ENCODE assay signal across 20 cellular contexts in genomic region chr20:58362970-58363369, GRCh38. TPM values are rescaled to one million over a fixed set of nuclear protein-coding genes. Genes with fewer than 3 reads are reported as not detected.
DNase-seq lines count a peak whose midpoint lies in the region; ATAC-seq, FAIRE-seq and TF ChIP-seq lines count a peak whose summit lies in the region.
"Had no signal": no experiment of that assay in that cellular context is flagged by ENCODE, and none has a peak within 500 bp of the region (broad histone marks: within the 10 kb centered on the region; RNA-seq: fewer than 3 reads in every experiment).

No MANE protein-coding gene starts in this region.

- intact Hi-C loops in PC-3 (cut with micrococcal nuclease): no loop called here

- H3K4me1 ChIP-seq in A549: no peaks in the 10 kb centered on the region; the same call in 2 of the 3 replicates
- H3K4me1 ChIP-seq in PC-3 (ENCODE audit: insufficient read depth, low read length): peaks cover 9% of the 10 kb centered on the region

- H3K9me3 ChIP-seq in A549: no peaks in the 10 kb centered on the region
- H3K9me3 ChIP-seq in PC-3 (ENCODE audit: low read length): no peaks in the 10 kb centered on the region
- H3K9me3 ChIP-seq: BLaER1, Caco-2 had no signal

- H3K36me3 Mint-ChIP-seq in activated T-cell treated with anti-CD3 and anti-CD28 coated beads, Interleukin-2, amount 50 U/mL, for 72 hours (ENCODE audit: insufficient read depth in 2 of 2): peaks cover 2 to 12% of the 10 kb centered on the region in 2 donors
- H3K36me3 Mint-ChIP-seq in HFFc6 (ENCODE audit: low read depth) (peaks cover 28% of the 10 kb centered on the region), osteocyte (ENCODE audit: unreplicated experiment) (peaks cover 53% of the 10 kb centered on the region)

- POLR2A ChIA-PET in A549 (lab: Yijun Ruan, JAX) (interaction anchor here (1.2 kb wide), 1 partner anchor 26 kb away, joined by 5 read pairs; the partner anchor contains the start of gene VAPB), PC-3 (lab: Charles Lee; ENCODE audit: unreplicated experiment) (no interaction called here)

- H3K4me3 Mint-ChIP-seq in activated T-cell treated with anti-CD3 and anti-CD28 coated beads, Interleukin-2, amount 50 U/mL, for 72 hours: no peak overlapping the region
- H3K4me3 Mint-ChIP-seq in HFFc6 (no peak overlapping the region), osteocyte (ENCODE audit: unreplicated experiment) (no peak overlapping the region)
- H3K4me3 Mint-ChIP-seq: B cell; CD4-positive, CD25-positive, alpha-beta regulatory T cell; CD8-positive, alpha-beta T cell had no signal

- TF ChIP-seq EP300 in A549 (IDR thresholded peaks at IDR 0.05): no peak

- no peak for DNase-seq in activated T-cell treated with anti-CD3 and anti-CD28 coated beads, Interleukin-2, amount 50 U/mL, for 72 hours
- no peak for DNase-seq in activated T-cell treated with anti-CD3 and anti-CD28 coated beads, Interleukin-2, amount 50 U/mL, for 1 hour
- no peak for DNase-seq in A549 (ENCODE audit: low read depth in 1 of 2, low spot score in 1 of 2)
- no peak for DNase-seq in HFFc6
- DNase-seq in osteocyte (ENCODE audit: extremely low spot score, unreplicated experiment): no peak
- DNase-seq in H7: no peak
- DNase-seq in PC-3: no peak
- DNase-seq: Caco-2; CD4-positive, CD25-positive, alpha-beta regulatory T cell; CD8-positive, alpha-beta T cell; DMS153; DND-41; GOT3; HCEC 1CT had no signal

- CTCF ChIA-PET in A549 (lab: Yijun Ruan, JAX) (interaction anchor here (1.5 to 2.2 kb wide), 2 partner anchors 10 to 26 kb away, joined by 3 to 5 read pairs; partner anchors contain the start of gene VAPB), PC-3 (lab: Charles Lee) (no interaction called here)

- BruUV-seq in PC-3 (replicated peaks; lab: Mats Ljungman, UMichigan): no TSS peak

- FAIRE-seq in A549 (lab: Jason Lieb, UNC): no peak
- FAIRE-seq: G401.6, GM12892, H54 had no signal

- H3K4me3 ChIP-seq in A549 (no peak overlapping the region), H7 (ENCODE audit: insufficient read depth, low read depth, low read length) (no peak overlapping the region), PC-3 (ENCODE audit: low read length) (no peak overlapping the region)
- H3K4me3 ChIP-seq: BLaER1 had no signal

- TF ChIP-seq CTCF in A549 (IDR thresholded peaks at IDR 0.05): no peak
- TF ChIP-seq CTCF in HFFc6 (IDR thresholded peaks at IDR 0.05): no peak
- no peak for TF ChIP-seq CTCF in osteocyte (IDR thresholded peaks at IDR 0.05)
- no peak for TF ChIP-seq CTCF in PC-3 (conservative IDR thresholded peaks at IDR 0.05; ENCODE audit: low read depth, low read length)

- H2AFZ ChIP-seq in PC-3 (ENCODE audit: low read length): no peak overlapping the region

- 92% methylated on average over 4 of the region's 4 CpGs for WGBS in A549 (ENCODE audit: missing lambda C conversion rate)

- peak overlapping the region; percentile 23 for H3K27ac Mint-ChIP-seq in activated T-cell treated with anti-CD3 and anti-CD28 coated beads, Interleukin-2, amount 50 U/mL, for 72 hours
- H3K27ac Mint-ChIP-seq in HFFc6 (peak overlapping the region; percentile 8; the same call in 1 of the 2 replicates), osteocyte (ENCODE audit: unreplicated experiment) (peak overlapping the region; percentile 28)
- H3K27ac Mint-ChIP-seq: B cell; CD8-positive, alpha-beta T cell had no signal

- H3F3A ChIP-seq in PC-3 (ENCODE audit: low read length, unreplicated experiment): no peaks in the 10 kb centered on the region

- no peaks in the 10 kb centered on the region for H3K27me3 Mint-ChIP-seq in activated T-cell treated with anti-CD3 and anti-CD28 coated beads, Interleukin-2, amount 50 U/mL, for 72 hours (ENCODE audit: low read depth)
- H3K27me3 Mint-ChIP-seq in HFFc6 (ENCODE audit: insufficient read depth): no peaks in the 10 kb centered on the region; the same call in 1 of the 2 replicates
- no peaks in the 10 kb centered on the region for H3K27me3 Mint-ChIP-seq in osteocyte (ENCODE audit: unreplicated experiment)
- H3K27me3 Mint-ChIP-seq: B cell; CD4-positive, CD25-positive, alpha-beta regulatory T cell had no signal

- H3K9me3 Mint-ChIP-seq in activated T-cell treated with anti-CD3 and anti-CD28 coated beads, Interleukin-2, amount 50 U/mL, for 72 hours: no peaks in the 10 kb centered on the region
- H3K9me3 Mint-ChIP-seq in HFFc6 (no peaks in the 10 kb centered on the region), osteocyte (ENCODE audit: unreplicated experiment) (no peaks in the 10 kb centered on the region)
- H3K9me3 Mint-ChIP-seq: CD4-positive, CD25-positive, alpha-beta regulatory T cell; CD8-positive, alpha-beta T cell had no signal

- no peak for ATAC-seq in activated T-cell treated with anti-CD3 and anti-CD28 coated beads, Interleukin-2, amount 50 U/mL, for 72 hours (replicated peaks in 1 of 2)
- ATAC-seq in A549: no peak
- no peak for ATAC-seq in PC-3
- ATAC-seq: CD8-positive, alpha-beta T cell had no signal

- no peak overlapping the region for H3K9ac ChIP-seq in PC-3 (ENCODE audit: low read length)
- H3K9ac ChIP-seq: BLaER1 had no signal

- H3K27me3 ChIP-seq in H7 (ENCODE audit: control insufficient read depth, insufficient read depth, low read length) (no peaks in the 10 kb centered on the region), PC-3 (ENCODE audit: low read length) (no peaks in the 10 kb centered on the region)
- H3K27me3 ChIP-seq: BLaER1 had no signal

- H3K9me2 ChIP-seq in PC-3 (replicated peaks; ENCODE audit: low read length): no peaks in the 10 kb centered on the region

- TF ChIP-seq POLR2A in A549 (IDR thresholded peaks at IDR 0.05; ENCODE audit: low read length): no peak

- H3K27ac ChIP-seq in A549 (no peak overlapping the region), PC-3 (ENCODE audit: low read length) (no peak overlapping the region)
- H3K27ac ChIP-seq: BLaER1, C4-2B had no signal

- TF ChIP-seq RAD21 in A549 (conservative IDR thresholded peaks at IDR 0.05 in 1 of 2, IDR thresholded peaks at IDR 0.05 in 1 of 2): no peak

- no peak overlapping the region for H3K4me2 ChIP-seq in A549
- no peak overlapping the region for H3K4me2 ChIP-seq in PC-3 (ENCODE audit: low read length)
- H3K4me2 ChIP-seq: BLaER1 had no signal

- H3K36me3 ChIP-seq in H7 (replicated peaks; ENCODE audit: control insufficient read depth, insufficient read depth, low read length) (no peaks in the 10 kb centered on the region; the same call in 1 of the 2 replicates), PC-3 (ENCODE audit: low read depth, low read length) (peaks cover 54% of the 10 kb centered on the region)

- H3K4me1 Mint-ChIP-seq in activated T-cell treated with anti-CD3 and anti-CD28 coated beads, Interleukin-2, amount 50 U/mL, for 72 hours (ENCODE audit: low read depth): no peaks in the 10 kb centered on the region
- peaks cover 13% of the 10 kb centered on the region for H3K4me1 Mint-ChIP-seq in HFFc6 (ENCODE audit: low read depth)
- H3K4me1 Mint-ChIP-seq in osteocyte (ENCODE audit: unreplicated experiment): peaks cover 20% of the 10 kb centered on the region
- H3K4me1 Mint-ChIP-seq: B cell had no signal

- H4K20me1 ChIP-seq in PC-3 (ENCODE audit: low read length): 0 out of 2 replicates have a peak, but pooled peaks cover 4% of the 10 kb centered on the region

- no peaks in the 10 kb centered on the region for H3K79me2 ChIP-seq in PC-3 (ENCODE audit: low read length)

TF ChIP-seq in A549, 52 proteins besides CTCF, POLR2A, EP300 and RAD21:
- peak; percentile 59 for TF ChIP-seq MAFK (IDR thresholded peaks at IDR 0.05; ENCODE audit: partially characterized antibody)
- TF ChIP-seq ZNF302 (CRISPR knock-in tag; IDR thresholded peaks at IDR 0.05): no peak
- no peak for TF ChIP-seq MAZ (IDR thresholded peaks at IDR 0.05; ENCODE audit: borderline replicate concordance, low read depth, low read length)

RNA-seq across cellular contexts. Expression of gene VAPB, which starts 26.1 kb away (rescaled TPM):
- total RNA-seq in activated T-cell treated with anti-CD3 and anti-CD28 coated beads, Interleukin-2, amount 50 U/mL, for 72 hours: 10 to 100 TPM; 45.8 to 55.3 TPM
- 39.6 and 44.0 TPM in 2 replicates for polyA plus RNA-seq in A549 (2011; rRNA removed)
- 22.2 and 23.4 TPM in 2 replicates for polyA plus RNA-seq in A549 (2012; cell fraction: cytosol; rRNA removed)
- 15.5 and 24.9 TPM in 2 replicates for polyA plus RNA-seq in A549 (2012; cell fraction: nucleus; rRNA removed)
- 43.8 to 45.8 TPM (median 45.4 TPM) in 3 replicates for polyA plus RNA-seq in A549 (2017; fragmentation: RNase III; extraction: RNeasy Plus Mini Kit Qiagen cat#74134 plus additional on column Dnase treatment)
- polyA minus RNA-seq in A549 (2011; rRNA and poly(A)+ RNA removed): 19.3 and 21.1 TPM in 2 replicates
- total RNA-seq in HFFc6 (2021; fragmentation: NEBNext Ultra II Directional; extraction: Animal tissue kit (Norgen Biotek cat#: 25700)): 10 to 100 TPM; 48.9 to 57.4 (median 54.5) TPM
- 47.6 and 49.9 TPM in 2 replicates for total RNA-seq in osteocyte
- total RNA-seq in H7 (2014; rRNA removed; shearing (Covaris generic)): 14.0 and 19.9 TPM in 2 replicates
- 16.5 and 23.0 TPM in 2 replicates for total RNA-seq in PC-3 (2014; rRNA removed)

RNA-seq across cellular contexts. Expression of gene RAB22A, which starts 53.5 kb away (rescaled TPM):
- total RNA-seq in activated T-cell treated with anti-CD3 and anti-CD28 coated beads, Interleukin-2, amount 50 U/mL, for 72 hours: 10 to 100 TPM; 12.3 to 13.2 TPM
- polyA plus RNA-seq in A549 (2011; rRNA removed) (11.7 and 13.2 TPM in 2 replicates), A549 (2017; fragmentation: RNase III; extraction: RNeasy Plus Mini Kit Qiagen cat#74134 plus additional on column Dnase treatment) (7.1 to 7.4 TPM (median 7.3 TPM) in 3 replicates)
- polyA plus RNA-seq in A549 (2012; cell fraction: cytosol; rRNA removed): 4.1 and 5.0 TPM in 2 replicates
- polyA plus RNA-seq in A549 (2012; cell fraction: nucleus; rRNA removed): 6.8 and 8.0 TPM in 2 replicates
- 12.9 and 13.1 TPM in 2 replicates for polyA minus RNA-seq in A549 (2011; rRNA and poly(A)+ RNA removed)
- total RNA-seq in HFFc6 (2021; fragmentation: NEBNext Ultra II Directional; extraction: Animal tissue kit (Norgen Biotek cat#: 25700)): 10 to 100 TPM; 20.4 to 26.0 (median 22.7) TPM
- total RNA-seq in osteocyte (21.3 and 25.2 TPM in 2 replicates), PC-3 (2014; rRNA removed) (47.4 and 55.0 TPM in 2 replicates)
- total RNA-seq in H7 (2014; rRNA removed; shearing (Covaris generic)): 3.8 and 5.8 TPM in 2 replicates
